In genomic region chr20:6792789-6793188, GRCh38 we compare ENCODE assay signal across 9 cellular contexts. TPM values are rescaled to one million over a fixed set of nuclear protein-coding genes. Genes with fewer than 3 reads are reported as not detected.
"Had no signal": no experiment of that assay in that cellular context is flagged by ENCODE, and none has a peak within 500 bp of the region (broad histone marks: within the 10 kb centered on the region; RNA-seq: fewer than 3 reads in every experiment).

No MANE protein-coding gene starts in this region.

- ATAC-seq: HepG2, K562 had no signal

- H3K4me1 Mint-ChIP-seq: IgD-negative memory B cell had no signal

- H3K27me3 Mint-ChIP-seq: IgD-negative memory B cell had no signal

- H3K36me3 Mint-ChIP-seq: IgD-negative memory B cell had no signal

- FAIRE-seq: HepG2, HTR-8/SVneo, K562 had no signal

- H3K4me3 ChIP-seq: K562 had no signal

- H3K27ac ChIP-seq: HL-60, KMS-11 had no signal

- H3K4me3 Mint-ChIP-seq: IgD-negative memory B cell had no signal

- DNase-seq: IMR-90, KBM-7, KG1 had no signal

RNA-seq across cellular contexts. Expression of gene BMP2, which starts 25.3 kb away (rescaled TPM):
- polyA plus RNA-seq: IgD-negative memory B cell had no signal
